28 cellular contexts compared by ENCODE assay signal in the genomic region with DNA sequence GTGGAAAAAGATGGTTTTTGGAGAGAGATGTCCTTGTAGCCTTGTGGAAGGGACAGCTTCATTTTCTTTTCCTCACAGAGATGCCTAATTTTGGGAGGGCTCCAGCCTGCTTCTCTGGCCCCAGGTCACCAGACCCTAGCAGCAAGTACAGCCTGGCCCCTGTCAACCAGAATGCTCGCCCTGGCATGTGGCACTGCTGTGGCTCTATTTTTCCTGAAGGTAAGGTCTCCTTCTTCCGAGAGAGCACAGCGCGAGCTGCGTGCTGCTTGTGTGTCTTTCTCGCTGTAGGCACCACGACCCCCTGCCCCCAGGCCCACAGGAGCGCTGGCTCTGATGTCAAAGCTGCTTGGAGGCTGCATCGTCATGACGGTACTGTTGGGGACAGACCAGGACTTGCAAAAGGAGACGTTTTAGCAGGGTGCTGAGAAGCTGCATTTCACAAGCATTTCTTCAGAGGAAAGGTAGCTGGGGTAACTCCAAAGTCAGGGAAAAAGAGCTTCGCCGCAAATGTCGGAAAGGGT. TPM values are rescaled to one million over a fixed set of nuclear protein-coding genes. Genes with fewer than 3 reads are reported as not detected.
"Had no signal": no experiment of that assay in that cellular context is flagged by ENCODE, and none has a peak within 500 bp of the region (broad histone marks: within the 10 kb centered on the region; RNA-seq: fewer than 3 reads in every experiment).

No MANE protein-coding gene starts in this region.

- DNase-seq: activated CD4-positive, alpha-beta T cell treated with anti-CD3 and anti-CD28 coated beads, Interleukin-2, amount 10 ng/mL, durations not matched to agents 7 days and 5 days; activated CD4-positive, CD25-positive, alpha-beta regulatory T cell treated with anti-CD3 and anti-CD28 coated beads, Interleukin-2, amount 50 U/mL, for 72 hours; activated naive CD4-positive, alpha-beta T cell; activated T-cell treated with anti-CD3 and anti-CD28 coated beads, Interleukin-2, amount 50 U/mL, for 1 hour; brain microvascular endothelial cell; effector memory CD8-positive, alpha-beta T cell; foreskin melanocyte; kidney; naive thymus-derived CD4-positive, alpha-beta T cell; right lobe of liver; small intestine; stimulated activated CD4-positive, alpha-beta T cell treated with anti-CD3 and anti-CD28 coated beads, Interleukin-15, amount 100 ng/mL, for 24 hours; stimulated activated naive B cell treated with anti-CD40 and anti-IgM and Interleukin-4, amounts not matched to agents 10 μg/mL and 1 μg/mL and 100 μg/mL, for 72 hours; T-helper 1 cell; WERI-Rb-1 had no signal

- H3K9me3 ChIP-seq: adrenal gland, ascending aorta, right lobe of liver, thoracic aorta, upper lobe of left lung had no signal

- H3K9me3 Mint-ChIP-seq: activated CD4-positive, alpha-beta T cell treated with anti-CD3 and anti-CD28 coated beads, Interleukin-2, amount 10 ng/mL, durations not matched to agents 7 days and 5 days; activated T-helper 2 cell treated with anti-CD3 and anti-CD28 coated beads, Interferon-gamma antibody, Interleukin-2, Interleukin-4, amounts not matched to agents 10 μg/mL and 5 μg/mL and 100 μg/mL, durations not matched to agents 14 hours and 24 hours and 36 hours; central memory CD8-positive, alpha-beta T cell; effector memory CD8-positive, alpha-beta T cell; stimulated activated naive B cell treated with anti-CD40 and anti-IgM and Interleukin-4, amounts not matched to agents 10 μg/mL and 1 μg/mL and 100 μg/mL, for 72 hours had no signal

- H3K9ac ChIP-seq: parathyroid adenoma had no signal

- ATAC-seq: effector memory CD8-positive, alpha-beta T cell; esophagus mucosa; naive thymus-derived CD4-positive, alpha-beta T cell; stimulated activated naive B cell treated with anti-CD40 and anti-IgM and Interleukin-4, amounts not matched to agents 10 μg/mL and 1 μg/mL and 100 μg/mL, for 72 hours had no signal

- H3K27ac Mint-ChIP-seq: activated naive CD8-positive, alpha-beta T cell; activated T-helper 2 cell treated with anti-CD3 and anti-CD28 coated beads, Interferon-gamma antibody, Interleukin-2, Interleukin-4, amounts not matched to agents 10 μg/mL and 5 μg/mL and 100 μg/mL, durations not matched to agents 14 hours and 24 hours and 36 hours; effector memory CD8-positive, alpha-beta T cell; stimulated activated naive B cell treated with anti-CD40 and anti-IgM and Interleukin-4, amounts not matched to agents 10 μg/mL and 1 μg/mL and 100 μg/mL, for 72 hours had no signal

- H3K27ac ChIP-seq: adrenal gland, ascending aorta, brain microvascular endothelial cell, parathyroid adenoma, right lobe of liver, thoracic aorta, upper lobe of left lung, WERI-Rb-1 had no signal

- H3K27me3 Mint-ChIP-seq: activated CD4-positive, alpha-beta T cell treated with anti-CD3 and anti-CD28 coated beads, Interleukin-2, amount 10 ng/mL, durations not matched to agents 7 days and 5 days; activated naive CD8-positive, alpha-beta T cell; central memory CD8-positive, alpha-beta T cell; effector memory CD8-positive, alpha-beta T cell; naive thymus-derived CD4-positive, alpha-beta T cell; stimulated activated naive B cell treated with anti-CD40 and anti-IgM and Interleukin-4, amounts not matched to agents 10 μg/mL and 1 μg/mL and 100 μg/mL, for 72 hours had no signal

- H3K4me1 ChIP-seq: adrenal gland, ascending aorta, right lobe of liver, upper lobe of left lung had no signal

- H3K4me1 Mint-ChIP-seq: stimulated activated naive B cell treated with anti-CD40 and anti-IgM and Interleukin-4, amounts not matched to agents 10 μg/mL and 1 μg/mL and 100 μg/mL, for 72 hours had no signal

- H3K4me3 ChIP-seq: adrenal gland, ascending aorta, lung, right lobe of liver, thoracic aorta, upper lobe of left lung had no signal

- H3K27me3 ChIP-seq: adrenal gland, ascending aorta, brain microvascular endothelial cell, right lobe of liver, upper lobe of left lung had no signal

- H3K4me3 Mint-ChIP-seq: activated CD4-positive, alpha-beta T cell treated with anti-CD3 and anti-CD28 coated beads, Interleukin-2, amount 10 ng/mL, durations not matched to agents 7 days and 5 days; activated naive CD8-positive, alpha-beta T cell; central memory CD8-positive, alpha-beta T cell; effector memory CD8-positive, alpha-beta T cell; naive thymus-derived CD4-positive, alpha-beta T cell; stimulated activated naive B cell treated with anti-CD40 and anti-IgM and Interleukin-4, amounts not matched to agents 10 μg/mL and 1 μg/mL and 100 μg/mL, for 72 hours had no signal

RNA-seq across cellular contexts. Expression of a gene that starts 58.7 kb away (rescaled TPM):
- total RNA-seq: activated CD4-positive, alpha-beta T cell treated with anti-CD3 and anti-CD28 coated beads, Interleukin-2, amount 10 ng/mL, durations not matched to agents 7 days and 5 days; activated T-helper 2 cell treated with anti-CD3 and anti-CD28 coated beads, Interferon-gamma antibody, Interleukin-2, Interleukin-4, amounts not matched to agents 10 μg/mL and 5 μg/mL and 100 μg/mL, durations not matched to agents 14 hours and 24 hours and 36 hours; ascending aorta; dermis microvascular lymphatic vessel endothelial cell; endothelial cell of umbilical vein; esophagus mucosa; kidney; lung; naive thymus-derived CD4-positive, alpha-beta T cell; pulmonary artery endothelial cell; right lobe of liver; thoracic aorta; upper lobe of left lung had no signal
- polyA plus RNA-seq: adrenal gland; endothelial cell of umbilical vein; naive thymus-derived CD4-positive, alpha-beta T cell had no signal
